In genomic region chr1:113928950-113929749, GRCh38 we compare ENCODE assay signal across 1 cellular context.
TF ChIP-seq lines count a peak whose summit lies in the region.

Gene HIPK1 (plus strand): TSS chr1:113929324.

TF ChIP-seq in K562, 482 proteins besides CTCF, POLR2A, EP300 and RAD21 (continued from another document and continues in another):
- TF ChIP-seq ZHX1 (conservative IDR thresholded peaks at IDR 0.05; ENCODE audit: low read length), result peak; percentile 84
- 0 out of 2 replicates have a peak, but pooled peaks have one; percentile 16 for TF ChIP-seq TAF7 (tag; IDR thresholded peaks at IDR 0.05)
- TF ChIP-seq ZFP36 (IDR thresholded peaks at IDR 0.05; ENCODE audit: low read depth, low read length, partially characterized antibody), result no peak
- TF ChIP-seq FOXA3 (CRISPR knock-in tag; conservative IDR thresholded peaks at IDR 0.05 in 1 of 2, IDR thresholded peaks at IDR 0.05 in 1 of 2), result peak; percentile 44 to 94; a peak in 3 of 4 replicates
- 0 out of 2 replicates have a peak, but pooled peaks have one; percentile 8 for TF ChIP-seq TAL1 (IDR thresholded peaks at IDR 0.05)
- TF ChIP-seq KDM4B (IDR thresholded peaks at IDR 0.05; ENCODE audit: borderline replicate concordance in 2 of 2, low read depth in 1 of 2), result no peak; a peak in 1 of 4 replicates
- TF ChIP-seq ZNF253 (CRISPR knock-in tag; conservative IDR thresholded peaks at IDR 0.05), result no peak
- TF ChIP-seq E4F1 (CRISPR knock-in tag; IDR thresholded peaks at IDR 0.05; ENCODE audit: borderline replicate concordance), result no peak
- TF ChIP-seq POLR2AphosphoS5 (IDR thresholded peaks at IDR 0.05; ENCODE audit: control insufficient read depth, insufficient read depth, low read depth, low read length), result peak; percentile 64; the same call in 1 of the 2 replicates
- TF ChIP-seq BRF1 (IDR thresholded peaks at IDR 0.05; ENCODE audit: borderline replicate concordance, extremely low read depth, insufficient read length), result no peak
- TF ChIP-seq HDAC1 (IDR thresholded peaks at IDR 0.05), result peak in 1 of 2 experiments; percentile 94; a peak in 2 of 4 replicates
- no peak for TF ChIP-seq U2AF2 (optimal IDR thresholded peaks at IDR 0.05; ENCODE audit: low read depth, low read length)
- no peak for TF ChIP-seq RFX7 (CRISPR knock-in tag; IDR thresholded peaks at IDR 0.05)
- peak; percentile 18 for TF ChIP-seq HDAC3 (IDR thresholded peaks at IDR 0.05; ENCODE audit: borderline replicate concordance, partially characterized antibody)
- TF ChIP-seq ETV6 (IDR thresholded peaks at IDR 0.05; ENCODE audit: borderline replicate concordance in 1 of 2, low read depth in 2 of 2, low read length in 1 of 2), result 0 out of 4 replicates have a peak, but pooled peaks of 1 of the 2 experiments have one; percentile 20
- peak; percentile 67; the same call in 1 of the 2 replicates for TF ChIP-seq ETV6 (CRISPR knock-in tag; IDR thresholded peaks at IDR 0.05; ENCODE audit: borderline replicate concordance)
- 0 out of 2 replicates have a peak, but pooled peaks have one; percentile 61 for TF ChIP-seq NR2C2 (CRISPR knock-in tag; IDR thresholded peaks at IDR 0.05)
- peak; percentile 95 for TF ChIP-seq NR2C2 (tag; IDR thresholded peaks at IDR 0.05)
- no peak for TF ChIP-seq ZNF830 (CRISPR knock-in tag; IDR thresholded peaks at IDR 0.05)
- no peak for TF ChIP-seq CHCHD3 (CRISPR knock-in tag; IDR thresholded peaks at IDR 0.05)
- no peak for TF ChIP-seq ZNF507 (tag; conservative IDR thresholded peaks at IDR 0.05)
- 0 out of 2 replicates have a peak, but pooled peaks have one; percentile 23 for TF ChIP-seq CBX1 (IDR thresholded peaks at IDR 0.05; ENCODE audit: low read depth)
- peak; percentile 51; the same call in 1 of the 2 replicates for TF ChIP-seq FOXJ2 (tag; IDR thresholded peaks at IDR 0.05)
- no peak for TF ChIP-seq RERE (CRISPR knock-in tag; IDR thresholded peaks at IDR 0.05; ENCODE audit: borderline replicate concordance)
- TF ChIP-seq PHB2 (IDR thresholded peaks at IDR 0.05; ENCODE audit: low read depth), result no peak
- TF ChIP-seq ZC3H11A (IDR thresholded peaks at IDR 0.05; ENCODE audit: low read depth, low read length), result peak; percentile 23; the same call in 1 of the 2 replicates
- no peak for TF ChIP-seq CLOCK (CRISPR knock-in tag; IDR thresholded peaks at IDR 0.05; ENCODE audit: borderline replicate concordance)
- no peak for TF ChIP-seq FOS (IDR thresholded peaks at IDR 0.05; ENCODE audit: extremely low read depth, insufficient read length)
- TF ChIP-seq KLF10 (CRISPR knock-in tag; IDR thresholded peaks at IDR 0.05), result no peak
- TF ChIP-seq BCOR (IDR thresholded peaks at IDR 0.05), result 0 out of 2 replicates have a peak, but pooled peaks have one; percentile 38
- TF ChIP-seq TCFL5 (CRISPR knock-in tag; conservative IDR thresholded peaks at IDR 0.05), result no peak
- peak; percentile 83 for TF ChIP-seq SUPT5H (IDR thresholded peaks at IDR 0.05)
- no peak for TF ChIP-seq ARID1B (IDR thresholded peaks at IDR 0.05)
- peak; percentile 56; the same call in 1 of the 2 replicates for TF ChIP-seq FOSL1 (tag; conservative IDR thresholded peaks at IDR 0.05)
- peak; percentile 92 for TF ChIP-seq NKRF (IDR thresholded peaks at IDR 0.05; ENCODE audit: borderline replicate concordance)
- TF ChIP-seq ZFP1 (CRISPR knock-in tag; IDR thresholded peaks at IDR 0.05), result no peak
- no peak; a peak in 1 of 3 replicates for TF ChIP-seq CBX3 (IDR thresholded peaks at IDR 0.05; ENCODE audit: borderline replicate concordance in 1 of 2, low read length in 2 of 2)
- TF ChIP-seq SNAPC5 (CRISPR knock-in tag; IDR thresholded peaks at IDR 0.05), result no peak
- TF ChIP-seq GTF2E2 (tag; IDR thresholded peaks at IDR 0.05), result no peak
- no peak for TF ChIP-seq SNRNP70 (optimal IDR thresholded peaks at IDR 0.05; ENCODE audit: low read depth, low read length)
- peak; percentile 16 for TF ChIP-seq FUS (optimal IDR thresholded peaks at IDR 0.05; ENCODE audit: low read depth, low read length)
- no peak for TF ChIP-seq ZNF121 (CRISPR knock-in tag; conservative IDR thresholded peaks at IDR 0.05)
- TF ChIP-seq CTBP1 (IDR thresholded peaks at IDR 0.05; ENCODE audit: borderline replicate concordance), result peak; percentile 83; the same call in 1 of the 2 replicates
- TF ChIP-seq ZNF785 (CRISPR knock-in tag; IDR thresholded peaks at IDR 0.05), result no peak
- no peak for TF ChIP-seq EZH2 (IDR thresholded peaks at IDR 0.05; ENCODE audit: borderline replicate concordance, low read depth, low read length)
- TF ChIP-seq ZNF699 (CRISPR knock-in tag; IDR thresholded peaks at IDR 0.05; ENCODE audit: insufficient replicate concordance), result no peak
- TF ChIP-seq DDX20 (tag; IDR thresholded peaks at IDR 0.05; ENCODE audit: low read depth), result no peak
- TF ChIP-seq STAT5A (IDR thresholded peaks at IDR 0.05; ENCODE audit: borderline replicate concordance, low read length), result no peak
- no peak for TF ChIP-seq ZFP30 (CRISPR knock-in tag; IDR thresholded peaks at IDR 0.05; ENCODE audit: borderline replicate concordance)
- TF ChIP-seq ZNF143 (CRISPR knock-in tag; IDR thresholded peaks at IDR 0.05), result 0 out of 2 replicates have a peak, but pooled peaks have one; percentile 49
- TF ChIP-seq RBM22 (IDR thresholded peaks at IDR 0.05; ENCODE audit: low read depth, low read length, poor library complexity, severe bottlenecking), result peak; percentile 59
- peak; percentile 86 for TF ChIP-seq RB1 (IDR thresholded peaks at IDR 0.05; ENCODE audit: low read depth)
